Comparison of ENCODE assay signal across 10 cellular contexts in genomic region chr3:98038876-98039275, GRCh38. TPM values are rescaled to one million over a fixed set of nuclear protein-coding genes. Genes with fewer than 3 reads are reported as not detected.
A peak's percentile ranks its signal among the peaks of the same experiment; 100 is the strongest.
DNase-seq lines count a peak whose midpoint lies in the region; ATAC-seq and TF ChIP-seq lines count a peak whose summit lies in the region.
"Had no signal": no experiment of that assay in that cellular context is flagged by ENCODE, and none has a peak within 500 bp of the region (broad histone marks: within the 10 kb centered on the region; RNA-seq: fewer than 3 reads in every experiment).

No MANE protein-coding gene starts in this region.

- no peaks in the 10 kb centered on the region for H3F3A ChIP-seq in neural progenitor cell (ENCODE audit: low read depth)

- peak overlapping the region; percentile 74 for H3K4me2 ChIP-seq in neural progenitor cell

- DNase-seq in activated CD4-positive, CD25-positive, alpha-beta regulatory T cell (lab: John Stamatoyannopoulos, UW): no peak
- no peak for DNase-seq in activated CD8-positive, alpha-beta T cell treated with anti-CD3 and anti-CD28 coated beads for 36 hours
- no peak for DNase-seq in neural progenitor cell (ENCODE audit: low spot score)
- DNase-seq in NCI-H2196 (lab: John Stamatoyannopoulos, UW; ENCODE audit: unreplicated experiment): no peak
- DNase-seq in MG63: no peak
- no peak for DNase-seq in cardiac septum (ENCODE audit: low spot score)

- POLR2A ChIA-PET in activated CD8-positive, alpha-beta T cell treated with anti-CD3 and anti-CD28 coated beads for 36 hours (lab: Charles Lee): no interaction called here

- CTCF ChIA-PET in activated CD8-positive, alpha-beta T cell treated with anti-CD3 and anti-CD28 coated beads for 36 hours (lab: Charles Lee): interaction anchor here (0.8 to 4.5 kb wide), 29 partner anchors 8 to 779 kb away, joined by 3 to 42 read pairs (median 4); partner anchors contain the start of genes ARL6 and CRYBG3

- H3K4me1 ChIP-seq in neural progenitor cell: peaks cover 11% of the 10 kb centered on the region

- no peak overlapping the region for H3K9ac ChIP-seq in neural progenitor cell

- H3K4me3 Mint-ChIP-seq in activated CD8-positive, alpha-beta T cell treated with anti-CD3 and anti-CD28 coated beads for 36 hours: peak overlapping the region; percentile 73
- no peak overlapping the region for H3K4me3 Mint-ChIP-seq in neural progenitor cell

- peak overlapping the region; percentile 93 for H2AFZ ChIP-seq in neural progenitor cell (replicated peaks)

- peaks cover 5% of the 10 kb centered on the region for H3K9me3 Mint-ChIP-seq in activated CD8-positive, alpha-beta T cell treated with anti-CD3 and anti-CD28 coated beads for 36 hours
- H3K9me3 Mint-ChIP-seq in neural progenitor cell: peaks cover 16% of the 10 kb centered on the region

- H3K36me3 ChIP-seq in neural progenitor cell: no peaks in the 10 kb centered on the region
- no peaks in the 10 kb centered on the region for H3K36me3 ChIP-seq in MG63

- no peaks in the 10 kb centered on the region for H3K36me3 Mint-ChIP-seq in activated CD8-positive, alpha-beta T cell treated with anti-CD3 and anti-CD28 coated beads for 36 hours (ENCODE audit: low read depth)
- H3K36me3 Mint-ChIP-seq in neural progenitor cell: no peaks in the 10 kb centered on the region

- no peaks in the 10 kb centered on the region for H4K20me1 ChIP-seq in neural progenitor cell (ENCODE audit: low read depth)

- H3K27me3 Mint-ChIP-seq in activated CD8-positive, alpha-beta T cell treated with anti-CD3 and anti-CD28 coated beads for 36 hours: peaks cover 17% of the 10 kb centered on the region
- no peaks in the 10 kb centered on the region for H3K27me3 Mint-ChIP-seq in neural progenitor cell (ENCODE audit: insufficient read depth, low read depth)

- H3K27ac Mint-ChIP-seq in activated CD8-positive, alpha-beta T cell treated with anti-CD3 and anti-CD28 coated beads for 36 hours: peak overlapping the region; percentile 90
- H3K27ac Mint-ChIP-seq in neural progenitor cell: no peak overlapping the region

- no peaks in the 10 kb centered on the region for H3K27me3 ChIP-seq in neural progenitor cell
- H3K27me3 ChIP-seq in MG63: peaks cover 11% of the 10 kb centered on the region

- intact Hi-C loops in activated CD8-positive, alpha-beta T cell treated with anti-CD3 and anti-CD28 coated beads for 36 hours (cut with micrococcal nuclease): loop anchor here (1.0 to 5.0 kb wide), 5 partner anchors 148 to 774 kb away; partner anchors contain the start of gene CLDND1
- intact Hi-C loops in cardiac septum (cut with DNase I): loop anchor here (2.0 kb wide), 1 partner anchor 292 kb away; no protein-coding TSS in a partner anchor

- H3K9me3 ChIP-seq in neural progenitor cell (ENCODE audit: low read depth) (no peaks in the 10 kb centered on the region), MG63 (no peaks in the 10 kb centered on the region)

- no peaks in the 10 kb centered on the region for H3K79me2 ChIP-seq in neural progenitor cell (ENCODE audit: low read depth)

- no peak overlapping the region for H3K27ac ChIP-seq in neural progenitor cell

- no peak for TF ChIP-seq CTCF in activated CD8-positive, alpha-beta T cell treated with anti-CD3 and anti-CD28 coated beads for 36 hours (IDR thresholded peaks at IDR 0.05)
- no peak for TF ChIP-seq CTCF in neural progenitor cell (IDR thresholded peaks at IDR 0.05)

- ATAC-seq in activated CD4-positive, CD25-positive, alpha-beta regulatory T cell treated with anti-CD3 and anti-CD28 coated beads, Interleukin-2, amount 50 U/mL, for 24 hours: peak; percentile 39 to 50
- ATAC-seq in HG02870 (IDR thresholded peaks at IDR 0.05; ENCODE audit: unreplicated experiment): peak; percentile 29
- ATAC-seq in activated CD8-positive, alpha-beta T cell treated with anti-CD3 and anti-CD28 coated beads for 36 hours: no peak

- peaks cover 9% of the 10 kb centered on the region for H3K4me1 Mint-ChIP-seq in activated CD8-positive, alpha-beta T cell treated with anti-CD3 and anti-CD28 coated beads for 36 hours (ENCODE audit: low read depth)
- no peaks in the 10 kb centered on the region for H3K4me1 Mint-ChIP-seq in neural progenitor cell

- H3K4me3 ChIP-seq in neural progenitor cell (peak overlapping the region; percentile 55), MG63 (no peak overlapping the region; the same call in 1 of the 2 replicates)

RNA-seq across cellular contexts. Expression of gene GABRR3, which starts 3.8 kb away (rescaled TPM):
- not detected for total RNA-seq in activated CD8-positive, alpha-beta T cell treated with anti-CD3 and anti-CD28 coated beads for 36 hours
- not detected in 2 replicates for total RNA-seq in neural progenitor cell (ENCODE audit: low replicate concordance)
- not detected in 2 replicates for total RNA-seq in MG63 (2014; rRNA removed; shearing (Covaris generic); ENCODE audit: low replicate concordance)
- total RNA-seq in cardiac septum: not detected
- total RNA-seq: A673, dermis microvascular lymphatic vessel endothelial cell had no signal

RNA-seq across cellular contexts. Expression of gene OR5AC2, which starts 48.1 kb away (rescaled TPM):
- total RNA-seq in activated CD8-positive, alpha-beta T cell treated with anti-CD3 and anti-CD28 coated beads for 36 hours: not detected
- total RNA-seq in neural progenitor cell (ENCODE audit: low replicate concordance) (not detected in 2 replicates), cardiac septum (not detected)
- total RNA-seq in MG63 (2014; rRNA removed; shearing (Covaris generic); ENCODE audit: low replicate concordance): not detected in 2 replicates
- total RNA-seq: A673, dermis microvascular lymphatic vessel endothelial cell had no signal
